Comparison of ENCODE assay signal across 8 cellular contexts in genomic region chr7:76626581-76626980, GRCh38. TPM values are rescaled to one million over a fixed set of nuclear protein-coding genes. Genes with fewer than 3 reads are reported as not detected.
DNase-seq lines count a peak whose midpoint lies in the region; ATAC-seq and TF ChIP-seq lines count a peak whose summit lies in the region.
"Not testable (repeated sequence)": the region's sequence is repeated elsewhere in the genome, so short reads cannot be mapped to it uniquely, and the experiment has no call there.

No MANE protein-coding gene starts in this region.

- H3K27me3 ChIP-seq in IMR-90 (ENCODE audit: control insufficient read depth, insufficient read depth, low read length); subcutaneous abdominal adipose tissue (ENCODE audit: control insufficient read depth in 5 of 5, insufficient read depth in 4 of 5, low read length in 5 of 5): not testable (repeated sequence)

- not testable (repeated sequence) for H2AFZ ChIP-seq in IMR-90 (replicated peaks; ENCODE audit: low read length, poor library complexity)

- CTCF ChIA-PET in IMR-90 (lab: Yijun Ruan, JAX), result not testable (repeated sequence)

- not testable (repeated sequence) for H3K36me3 Mint-ChIP-seq in naive B cell

- H2BK20ac ChIP-seq in IMR-90 (ENCODE audit: low read depth, low read length), result not testable (repeated sequence)

- not testable (repeated sequence) for H3K79me1 ChIP-seq in IMR-90 (ENCODE audit: low read depth in 1 of 2, low read length in 2 of 2)

- dilution Hi-C loops in IMR-90 (cut with HindIII; ENCODE audit: low sequenced_read_pairs, unreplicated experiment), result not testable (repeated sequence)

- H3K27ac ChIP-seq in IMR-90 (ENCODE audit: insufficient read depth, low read length), result peak overlapping the region; percentile 82
- H3K27ac ChIP-seq in subcutaneous abdominal adipose tissue (ENCODE audit: low read depth, low read length), result not testable (repeated sequence)

- H3K9me3 Mint-ChIP-seq in naive B cell, result not testable (repeated sequence)

- H4K5ac ChIP-seq in IMR-90 (ENCODE audit: low read depth, low read length), result not testable (repeated sequence)

- H2AK5ac ChIP-seq in IMR-90 (ENCODE audit: low read depth, low read length), result peak overlapping the region; percentile 82; the same call in 1 of the 2 replicates

- H3K4me3 Mint-ChIP-seq in naive B cell, result peak overlapping the region; percentile 76 to 93 (median 86)

- not testable (repeated sequence) for H2AK9ac ChIP-seq in IMR-90 (replicated peaks; ENCODE audit: low read depth, low read length, poor library complexity)

- peak overlapping the region; percentile 84 for H2BK5ac ChIP-seq in IMR-90 (ENCODE audit: low read depth, low read length, poor library complexity, severe bottlenecking)

- H3K4ac ChIP-seq in IMR-90 (ENCODE audit: low read depth, low read length), result not testable (repeated sequence)

- not testable (repeated sequence) for TF ChIP-seq POLR2A in IMR-90 (IDR thresholded peaks at IDR 0.05; ENCODE audit: low read depth, low read length)

- peak overlapping the region; percentile 72 for H4K91ac ChIP-seq in IMR-90 (ENCODE audit: insufficient read depth, low read depth, low read length)

- H4K20me1 ChIP-seq in IMR-90 (ENCODE audit: insufficient read depth, low read length), result not testable (repeated sequence)

- peak overlapping the region; percentile 65 for H3K23ac ChIP-seq in IMR-90 (ENCODE audit: low read depth, low read length)

- H3K56ac ChIP-seq in IMR-90 (ENCODE audit: extremely low read depth, insufficient read depth, low read length), result peak overlapping the region; percentile 32; the same call in 1 of the 2 replicates

- not testable (repeated sequence) for H3K9me1 ChIP-seq in IMR-90 (ENCODE audit: insufficient read depth, low read length)

- POLR2A ChIA-PET in IMR-90 (lab: Charles Lee; ENCODE audit: unreplicated experiment), result not testable (repeated sequence)

- peak overlapping the region in 5 of 6 donors; percentile 33 to 93 (median 89) for H3K27ac Mint-ChIP-seq in naive B cell

- H3K4me3 ChIP-seq in HFF-Myc (replicated peaks; ENCODE audit: low read depth, low read length), result peak overlapping the region; percentile 46
- H3K4me3 ChIP-seq in IMR-90 (ENCODE audit: insufficient read depth, low read depth, low read length), result peak overlapping the region; percentile 42
- H3K4me3 ChIP-seq in astrocyte of the cerebellum (ENCODE audit: low read depth, low read length), result peak overlapping the region; percentile 49
- peak overlapping the region; percentile 49 to 62 (median 57) for H3K4me3 ChIP-seq in subcutaneous abdominal adipose tissue (ENCODE audit: low read depth in 1 of 5, low read length in 5 of 5)

- peak overlapping the region; percentile 81 to 83; a peak in 2 of 4 replicates for H4K8ac ChIP-seq in IMR-90 (ENCODE audit: low read depth in 2 of 2, low read length in 2 of 2)

- H3K4me2 ChIP-seq in IMR-90 (ENCODE audit: low read depth, low read length), result peak overlapping the region; percentile 54

- H3K27me3 Mint-ChIP-seq in naive B cell, result not testable (repeated sequence)

- not testable (repeated sequence) for H3K18ac ChIP-seq in IMR-90 (ENCODE audit: low read depth, low read length)

- intact Hi-C loops in IMR-90 (cut with micrococcal nuclease), result not testable (repeated sequence)

- DNase-seq in G401 (ENCODE audit: low spot score) (peak; percentile 5), T-helper 9 cell (peak; percentile 15), glomerular visceral epithelial cell (ENCODE audit: extremely low spot score) (peak; percentile 11)
- DNase-seq in HFF-Myc (ENCODE audit: extremely low read depth, low read depth); IMR-90; astrocyte of the cerebellum (ENCODE audit: low read depth); naive B cell: not testable (repeated sequence)

- not testable (repeated sequence) for H3K9me3 ChIP-seq in IMR-90 (ENCODE audit: control insufficient read depth, insufficient read depth, low read length); subcutaneous abdominal adipose tissue (ENCODE audit: control insufficient read depth in 5 of 5, low read length in 5 of 5)

- H3K4me1 Mint-ChIP-seq in naive B cell, result not testable (repeated sequence)

- peak overlapping the region; percentile 89; the same call in 1 of the 2 replicates for H3K14ac ChIP-seq in IMR-90 (replicated peaks; ENCODE audit: low read depth, low read length)

- H3K9ac ChIP-seq in IMR-90 (ENCODE audit: low read depth, low read length) (peak overlapping the region; percentile 84), subcutaneous abdominal adipose tissue (ENCODE audit: low read length in 5 of 5) (peak overlapping the region in 2 of 5 donors; percentile 58 to 71)

- not testable (repeated sequence) for H2BK120ac ChIP-seq in IMR-90 (ENCODE audit: low read depth, low read length)

- not testable (repeated sequence) for H2BK15ac ChIP-seq in IMR-90 (ENCODE audit: low read depth, low read length)

- in situ Hi-C loops in G401 (cut with HindIII; ENCODE audit: low sequenced_read_pairs); IMR-90 (cut with MboI; ENCODE audit: low sequenced_read_pairs); astrocyte of the cerebellum (cut with HindIII; ENCODE audit: low sequenced_read_pairs): not testable (repeated sequence)

- BruUV-seq in IMR-90 (replicated peaks; lab: Mats Ljungman, UMichigan), result not testable (repeated sequence)

- not testable (repeated sequence) for H3K36me3 ChIP-seq in IMR-90 (ENCODE audit: control insufficient read depth, insufficient read depth, low read length); subcutaneous abdominal adipose tissue (ENCODE audit: control insufficient read depth in 5 of 5, insufficient read depth in 5 of 5, low read length in 5 of 5)

- not testable (repeated sequence) for TF ChIP-seq CTCF in HFF-Myc (IDR thresholded peaks at IDR 0.05; ENCODE audit: low read depth, low read length, missing control alignments); IMR-90 (conservative IDR thresholded peaks at IDR 0.05; ENCODE audit: low read depth, low read length); astrocyte of the cerebellum (IDR thresholded peaks at IDR 0.05; ENCODE audit: low read depth, low read length, missing control alignments)

- H3K4me1 ChIP-seq in IMR-90 (ENCODE audit: control insufficient read depth, insufficient read depth, low read length); subcutaneous abdominal adipose tissue (ENCODE audit: control insufficient read depth in 5 of 5, insufficient read depth in 5 of 5, low read length in 5 of 5): not testable (repeated sequence)

- WGBS in IMR-90 (ENCODE audit: extremely low coverage in 2 of 2, insufficient read length in 1 of 2), 2 experiments, result no CpG with 5 or more reads among the region's 34 CpGs

- not testable (repeated sequence) for TF ChIP-seq RAD21 in IMR-90 (IDR thresholded peaks at IDR 0.05; ENCODE audit: low read length)

- peak; percentile 75 for ATAC-seq in IMR-90 (ENCODE audit: low read depth)
- ATAC-seq in naive B cell (ENCODE audit: low read depth in 2 of 2), result peak; percentile 38 to 52

RNA-seq across cellular contexts. Expression of gene POMZP3, which starts 0.5 kb away (rescaled TPM):
- total RNA-seq in G401 (2014; rRNA removed; shearing (Covaris generic)), result not detected in 2 replicates
- 1.1 and 1.4 TPM in 2 replicates for total RNA-seq in IMR-90 (2012; rRNA removed)
- polyA plus RNA-seq in IMR-90 (2012; rRNA removed) (4.8 and 5.2 TPM in 2 replicates), naive B cell (ENCODE audit: low read depth in 6 of 6) (10 to 100 TPM in 1 of 6 donors, 1 to 10 TPM in 4, under 1 TPM in 1; 0.36 to 16.2 (median 4.7) TPM)
- polyA plus RNA-seq in IMR-90 (2012; cell fraction: cytosol; rRNA removed), result 3.0 and 3.1 TPM in 2 replicates
- 4.0 and 4.1 TPM in 2 replicates for polyA plus RNA-seq in IMR-90 (2012; cell fraction: nucleus; rRNA removed; ENCODE audit: low replicate concordance)
